In the genomic region with DNA sequence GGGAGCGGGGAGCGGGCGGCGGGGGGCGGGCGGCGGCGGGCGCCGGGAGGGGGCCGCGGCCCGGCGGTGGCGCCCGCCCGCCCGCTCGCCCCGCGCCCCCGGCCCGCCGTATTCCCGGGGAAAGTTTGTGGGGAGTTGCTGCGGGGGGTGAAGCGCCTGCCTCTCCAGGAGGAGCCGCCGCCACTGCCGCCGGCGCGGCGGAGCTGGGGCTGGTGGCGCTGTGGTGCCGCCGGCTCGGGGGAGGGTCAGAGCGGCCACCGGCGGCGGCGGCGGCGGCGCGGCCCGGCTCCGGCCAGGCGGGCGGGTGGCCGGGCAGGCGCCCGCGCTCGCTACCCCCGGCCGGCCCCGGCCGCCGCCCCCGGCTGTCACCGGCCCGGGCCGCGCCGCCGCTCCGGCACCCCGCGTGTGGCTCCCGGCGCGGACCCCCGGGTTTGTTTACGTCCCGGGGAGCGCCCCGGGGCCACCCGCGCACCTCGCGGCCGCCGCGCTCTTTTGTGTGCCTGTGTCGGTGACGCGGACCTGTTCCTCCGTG, we compare ENCODE assay signal across 7 cellular contexts. TPM values are rescaled to one million over a fixed set of nuclear protein-coding genes. Genes with fewer than 3 reads are reported as not detected.
A peak's percentile ranks its signal among the peaks of the same experiment; 100 is the strongest.
DNase-seq lines count a peak whose midpoint lies in the region; ATAC-seq and TF ChIP-seq lines count a peak whose summit lies in the region.

No MANE protein-coding gene starts in this region.

- no peak overlapping the region for H3K27ac Mint-ChIP-seq in chondrocyte (ENCODE audit: unreplicated experiment)
- H3K27ac Mint-ChIP-seq in stimulated activated naive B cell treated with anti-CD40 and anti-IgM and Interleukin-4, amounts not matched to agents 10 μg/mL and 1 μg/mL and 100 μg/mL, for 72 hours: no peak overlapping the region

- no peaks in the 10 kb centered on the region for H3K27me3 ChIP-seq in left lung

- ATAC-seq in HG02623 (IDR thresholded peaks at IDR 0.05; ENCODE audit: unreplicated experiment): peak; percentile 13
- peak; percentile 6 for ATAC-seq in left lung
- ATAC-seq in stimulated activated naive B cell treated with anti-CD40 and anti-IgM and Interleukin-4, amounts not matched to agents 10 μg/mL and 1 μg/mL and 100 μg/mL, for 72 hours (replicated peaks): peak; percentile 1 to 7

- H3K9me3 ChIP-seq in ES-I3 (ENCODE audit: control insufficient read depth, insufficient read depth, low read length) (no peaks in the 10 kb centered on the region), left lung (no peaks in the 10 kb centered on the region)

- no peaks in the 10 kb centered on the region for H3K36me3 Mint-ChIP-seq in chondrocyte (ENCODE audit: low read depth)
- peaks cover 0 to 4% of the 10 kb centered on the region in 2 donors for H3K36me3 Mint-ChIP-seq in stimulated activated naive B cell treated with anti-CD40 and anti-IgM and Interleukin-4, amounts not matched to agents 10 μg/mL and 1 μg/mL and 100 μg/mL, for 72 hours

- peak overlapping the region; percentile 65 to 84 for H3K4me3 ChIP-seq in left lung

- intact Hi-C loops in left lung (cut with DNase I): no loop called here

- no peaks in the 10 kb centered on the region; the same call in 1 of the 2 replicates for H3K36me3 ChIP-seq in ES-I3 (ENCODE audit: insufficient read depth, low read length)
- no peaks in the 10 kb centered on the region for H3K36me3 ChIP-seq in left lung

- H3K9ac ChIP-seq in ES-I3 (ENCODE audit: low read depth, low read length): peak overlapping the region; percentile 65

- peaks cover 43% of the 10 kb centered on the region for H3K4me1 Mint-ChIP-seq in chondrocyte (ENCODE audit: low read depth)
- H3K4me1 Mint-ChIP-seq in stimulated activated naive B cell treated with anti-CD40 and anti-IgM and Interleukin-4, amounts not matched to agents 10 μg/mL and 1 μg/mL and 100 μg/mL, for 72 hours: peaks cover 11 to 28% of the 10 kb centered on the region in 2 donors

- TF ChIP-seq CTCF in chondrocyte (IDR thresholded peaks at IDR 0.05) (no peak), left lung (IDR thresholded peaks at IDR 0.05) (no peak)

- peak overlapping the region; percentile 79 to 95 for H3K27ac ChIP-seq in left lung

- peaks cover 3% of the 10 kb centered on the region for H3K27me3 Mint-ChIP-seq in chondrocyte (ENCODE audit: low read depth)
- no peaks in the 10 kb centered on the region for H3K27me3 Mint-ChIP-seq in stimulated activated naive B cell treated with anti-CD40 and anti-IgM and Interleukin-4, amounts not matched to agents 10 μg/mL and 1 μg/mL and 100 μg/mL, for 72 hours

- DNase-seq in RPMI8226 (peak; percentile 75), chondrocyte (ENCODE audit: low spot score) (no peak), left lung (peak; percentile 57 to 93), NCI-H524 treated with DMSO at 0.1 percent for 48 hours (lab: John Stamatoyannopoulos, UW) (no peak)
- no peak for DNase-seq in stimulated activated naive B cell treated with anti-CD40 and anti-IgM and Interleukin-4, amounts not matched to agents 10 μg/mL and 1 μg/mL and 100 μg/mL, for 72 hours

- no peaks in the 10 kb centered on the region for H3K9me3 Mint-ChIP-seq in chondrocyte (ENCODE audit: low read depth)
- H3K9me3 Mint-ChIP-seq in stimulated activated naive B cell treated with anti-CD40 and anti-IgM and Interleukin-4, amounts not matched to agents 10 μg/mL and 1 μg/mL and 100 μg/mL, for 72 hours: no peaks in the 10 kb centered on the region

- H3K4me1 ChIP-seq in ES-I3 (ENCODE audit: insufficient read depth, low read length) (peaks cover 31% of the 10 kb centered on the region), left lung (peaks cover 0 to 48% of the 10 kb centered on the region in 2 donors)

- peak overlapping the region; percentile 44 for H3K4me3 Mint-ChIP-seq in chondrocyte (ENCODE audit: unreplicated experiment)
- H3K4me3 Mint-ChIP-seq in stimulated activated naive B cell treated with anti-CD40 and anti-IgM and Interleukin-4, amounts not matched to agents 10 μg/mL and 1 μg/mL and 100 μg/mL, for 72 hours: peak overlapping the region; percentile 62 to 85

RNA-seq across cellular contexts. Expression of a gene that starts 0.9 kb away (rescaled TPM):
- total RNA-seq in chondrocyte (112 to 154 TPM (median 118 TPM) in 3 replicates), left lung (100 to 1,000 TPM; 110 to 157 TPM)

Comparison
In these comparisons a context has a peak if more than half of its experiments do, and no peak if none do; other contexts are left out.
1. DNase-seq: peak in RPMI8226 (single experiment) and left lung (2 of 2); none in chondrocyte (single experiment), stimulated activated naive B cell treated with anti-CD40 and anti-IgM and Interleukin-4, amounts not matched to agents 10 μg/mL and 1 μg/mL and 100 μg/mL, for 72 hours (single experiment) and NCI-H524 treated with DMSO at 0.1 percent for 48 hours (single experiment).
2. Peak in every context shown above with its lines, with median percentiles within 50 percentile points of each other: ATAC-seq.